ENCODE assay signal across 19 cellular contexts in the genomic region with DNA sequence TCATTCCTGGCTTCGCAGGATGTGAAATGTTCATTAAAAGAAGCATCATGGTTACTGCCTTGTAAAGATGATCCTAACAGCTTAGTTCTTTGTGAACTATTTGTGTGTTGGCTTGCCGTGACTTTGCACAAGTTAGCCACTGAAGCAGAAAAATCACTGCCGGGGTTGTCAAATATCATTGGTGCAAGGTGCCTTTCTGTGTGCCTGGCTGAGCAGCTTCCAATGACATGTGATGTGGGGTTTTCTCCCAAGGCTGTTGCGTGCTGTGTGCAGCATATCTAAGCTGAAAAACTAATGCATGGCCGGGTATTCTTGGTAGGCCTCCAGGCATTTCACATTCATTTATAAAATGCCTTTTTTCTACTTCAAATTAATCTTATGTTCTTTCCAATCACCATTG.
DNase-seq lines count a peak whose midpoint lies in the region; ATAC-seq and TF ChIP-seq lines count a peak whose summit lies in the region.
"Had no signal": no experiment of that assay in that cellular context is flagged by ENCODE, and none has a peak within 500 bp of the region (broad histone marks: within the 10 kb centered on the region; RNA-seq: fewer than 3 reads in every experiment).

No MANE protein-coding gene starts in this region.

- H3F3A ChIP-seq in GM23338 (replicated peaks; ENCODE audit: low read depth) (no peaks in the 10 kb centered on the region), SU-DHL-6 (ENCODE audit: insufficient read depth) (no peaks in the 10 kb centered on the region)

- no peak overlapping the region for H3K4me3 Mint-ChIP-seq in GM23338
- H3K4me3 Mint-ChIP-seq: CD8-positive, alpha-beta T cell had no signal

- H3K9me3 Mint-ChIP-seq in GM23338: no peaks in the 10 kb centered on the region

- peak overlapping the region; percentile 22; the same call in 1 of the 2 replicates for H3K27ac ChIP-seq in GM23338 (ENCODE audit: low read depth)
- H3K27ac ChIP-seq in SU-DHL-6 (ENCODE audit: low read depth, low read length): peak overlapping the region; percentile 16; the same call in 1 of the 2 replicates
- H3K27ac ChIP-seq in tibial artery: no peak overlapping the region
- H3K27ac ChIP-seq: BLaER1, SJCRH30 had no signal

- no peak overlapping the region for H3K4me3 ChIP-seq in GM23338
- H3K4me3 ChIP-seq in SU-DHL-6 (ENCODE audit: insufficient read depth, low read length, poor library complexity, severe bottlenecking): peak overlapping the region; percentile 14
- H3K4me3 ChIP-seq in tibial artery: no peak overlapping the region
- H3K4me3 ChIP-seq: BLaER1, SJCRH30 had no signal

- TF ChIP-seq CTCF in GM23338 (conservative IDR thresholded peaks at IDR 0.05; ENCODE audit: low read depth in 2 of 2) (no peak), SU-DHL-6 (IDR thresholded peaks at IDR 0.05; ENCODE audit: insufficient read depth, low read length, poor library complexity, severe bottlenecking) (no peak), tibial artery (IDR thresholded peaks at IDR 0.05) (no peak)

- H3K79me2 ChIP-seq in GM23338 (replicated peaks; ENCODE audit: insufficient read depth) (0 out of 2 replicates have a peak, but pooled peaks cover 5% of the 10 kb centered on the region), SU-DHL-6 (ENCODE audit: insufficient read depth, low read length) (no peaks in the 10 kb centered on the region)

- peaks cover 43% of the 10 kb centered on the region for H3K4me1 ChIP-seq in GM23338 (ENCODE audit: insufficient read depth)
- H3K4me1 ChIP-seq in tibial artery: no peaks in the 10 kb centered on the region
- H3K4me1 ChIP-seq: BLaER1, SJCRH30 had no signal

- H3K27ac Mint-ChIP-seq in GM23338: peak overlapping the region; percentile 36; the same call in 1 of the 2 replicates
- H3K27ac Mint-ChIP-seq: CD8-positive, alpha-beta T cell had no signal

- no peak for DNase-seq in GM23338 (ENCODE audit: low spot score)
- DNase-seq in foreskin melanocyte: peak; percentile 42
- DNase-seq in retina: peak; percentile 60
- no peak for DNase-seq in HUDEP-2 (lab: John Stamatoyannopoulos, UW; ENCODE audit: unreplicated experiment in 76 of 76)
- DNase-seq in effector CD8-positive, alpha-beta T cell (lab: John Stamatoyannopoulos, UW): no peak
- DNase-seq in tibial artery: no peak
- DNase-seq: CD8-positive, alpha-beta T cell; DMS79 treated with DMSO at 0.1 percent for 48 hours; H7; NCI-H1436; NCI-H2029; NCI-H2171; NCI-H446; NCI-H69; PC-3; SJCRH30 had no signal

- no peaks in the 10 kb centered on the region for H3K9me3 ChIP-seq in SU-DHL-6 (ENCODE audit: insufficient read depth, low read length)
- no peaks in the 10 kb centered on the region for H3K9me3 ChIP-seq in tibial artery
- H3K9me3 ChIP-seq: BLaER1, SJCRH30 had no signal

- H3K4me2 ChIP-seq in GM23338 (no peak overlapping the region), SU-DHL-6 (ENCODE audit: low read depth, low read length, poor library complexity, severe bottlenecking) (peak overlapping the region; percentile 46)
- H3K4me2 ChIP-seq: BLaER1 had no signal

- H3K36me3 Mint-ChIP-seq in GM23338 (ENCODE audit: low read depth): no peaks in the 10 kb centered on the region
- H3K36me3 Mint-ChIP-seq: CD8-positive, alpha-beta T cell had no signal

- H3K9me2 ChIP-seq in GM23338 (ENCODE audit: insufficient read depth): no peaks in the 10 kb centered on the region
- H3K9me2 ChIP-seq in SU-DHL-6 (replicated peaks; ENCODE audit: insufficient read depth, low read length): no peaks in the 10 kb centered on the region

- no peaks in the 10 kb centered on the region for H3K27me3 ChIP-seq in GM23338 (ENCODE audit: insufficient read depth)
- H3K27me3 ChIP-seq in SU-DHL-6 (ENCODE audit: low read length): no peaks in the 10 kb centered on the region
- no peaks in the 10 kb centered on the region for H3K27me3 ChIP-seq in tibial artery
- H3K27me3 ChIP-seq: BLaER1, SJCRH30 had no signal

- H3K4me1 Mint-ChIP-seq in GM23338: peaks cover 41% of the 10 kb centered on the region

- H3K27me3 Mint-ChIP-seq in GM23338 (ENCODE audit: insufficient read depth, low read depth, poor library complexity): no peaks in the 10 kb centered on the region

- H2AFZ ChIP-seq in GM23338: no peak overlapping the region
- peak overlapping the region; percentile 49 for H2AFZ ChIP-seq in SU-DHL-6 (ENCODE audit: low read depth, low read length, severe bottlenecking)

- no peak for ATAC-seq in GM23338
- no peak for ATAC-seq in GM18502 (IDR thresholded peaks at IDR 0.05; ENCODE audit: poor library complexity, unreplicated experiment)
- ATAC-seq: CD8-positive, alpha-beta T cell; PC-3 had no signal

- intact Hi-C loops in tibial artery (cut with DNase I; ENCODE audit: low total_unique reads): no loop called here

- 0 out of 2 replicates have a peak overlapping the region, but pooled peaks have one; percentile 17 for H3K9ac ChIP-seq in SU-DHL-6 (ENCODE audit: low read length)
- H3K9ac ChIP-seq: BLaER1 had no signal

- no peaks in the 10 kb centered on the region for H4K20me1 ChIP-seq in GM23338 (replicated peaks; ENCODE audit: insufficient read depth)
- no peaks in the 10 kb centered on the region for H4K20me1 ChIP-seq in SU-DHL-6 (ENCODE audit: low read depth, low read length)
- H4K20me1 ChIP-seq: BLaER1 had no signal

- no peaks in the 10 kb centered on the region for H3K36me3 ChIP-seq in GM23338 (ENCODE audit: insufficient read depth)
- no peaks in the 10 kb centered on the region for H3K36me3 ChIP-seq in SU-DHL-6 (ENCODE audit: low read length)
- H3K36me3 ChIP-seq in tibial artery: no peaks in the 10 kb centered on the region
- H3K36me3 ChIP-seq: SJCRH30 had no signal

TF ChIP-seq in GM23338, 12 proteins besides CTCF, POLR2A, EP300 and RAD21 (continues in another document):
- TF ChIP-seq, protein P1, sequence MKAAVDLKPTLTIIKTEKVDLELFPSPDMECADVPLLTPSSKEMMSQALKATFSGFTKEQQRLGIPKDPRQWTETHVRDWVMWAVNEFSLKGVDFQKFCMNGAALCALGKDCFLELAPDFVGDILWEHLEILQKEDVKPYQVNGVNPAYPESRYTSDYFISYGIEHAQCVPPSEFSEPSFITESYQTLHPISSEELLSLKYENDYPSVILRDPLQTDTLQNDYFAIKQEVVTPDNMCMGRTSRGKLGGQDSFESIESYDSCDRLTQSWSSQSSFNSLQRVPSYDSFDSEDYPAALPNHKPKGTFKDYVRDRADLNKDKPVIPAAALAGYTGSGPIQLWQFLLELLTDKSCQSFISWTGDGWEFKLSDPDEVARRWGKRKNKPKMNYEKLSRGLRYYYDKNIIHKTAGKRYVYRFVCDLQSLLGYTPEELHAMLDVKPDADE (IDR thresholded peaks at IDR 0.05): no peak
- TF ChIP-seq NANOG (IDR thresholded peaks at IDR 0.05; ENCODE audit: borderline replicate concordance) (no peak), STAT1 (IDR thresholded peaks at IDR 0.05; ENCODE audit: unreplicated experiment) (no peak), ZNF331 (CRISPR knock-in tag; IDR thresholded peaks at IDR 0.05; ENCODE audit: low read depth) (no peak), JUNB (IDR thresholded peaks at IDR 0.05; ENCODE audit: unreplicated experiment) (no peak), EZH2phosphoT487 (IDR thresholded peaks at IDR 0.05; ENCODE audit: unreplicated experiment) (no peak), EZH2 (IDR thresholded peaks at IDR 0.05; ENCODE audit: low read depth, unreplicated experiment) (no peak), ZNF114 (CRISPR knock-in tag; IDR thresholded peaks at IDR 0.05) (no peak)
- TF ChIP-seq, protein P2, sequence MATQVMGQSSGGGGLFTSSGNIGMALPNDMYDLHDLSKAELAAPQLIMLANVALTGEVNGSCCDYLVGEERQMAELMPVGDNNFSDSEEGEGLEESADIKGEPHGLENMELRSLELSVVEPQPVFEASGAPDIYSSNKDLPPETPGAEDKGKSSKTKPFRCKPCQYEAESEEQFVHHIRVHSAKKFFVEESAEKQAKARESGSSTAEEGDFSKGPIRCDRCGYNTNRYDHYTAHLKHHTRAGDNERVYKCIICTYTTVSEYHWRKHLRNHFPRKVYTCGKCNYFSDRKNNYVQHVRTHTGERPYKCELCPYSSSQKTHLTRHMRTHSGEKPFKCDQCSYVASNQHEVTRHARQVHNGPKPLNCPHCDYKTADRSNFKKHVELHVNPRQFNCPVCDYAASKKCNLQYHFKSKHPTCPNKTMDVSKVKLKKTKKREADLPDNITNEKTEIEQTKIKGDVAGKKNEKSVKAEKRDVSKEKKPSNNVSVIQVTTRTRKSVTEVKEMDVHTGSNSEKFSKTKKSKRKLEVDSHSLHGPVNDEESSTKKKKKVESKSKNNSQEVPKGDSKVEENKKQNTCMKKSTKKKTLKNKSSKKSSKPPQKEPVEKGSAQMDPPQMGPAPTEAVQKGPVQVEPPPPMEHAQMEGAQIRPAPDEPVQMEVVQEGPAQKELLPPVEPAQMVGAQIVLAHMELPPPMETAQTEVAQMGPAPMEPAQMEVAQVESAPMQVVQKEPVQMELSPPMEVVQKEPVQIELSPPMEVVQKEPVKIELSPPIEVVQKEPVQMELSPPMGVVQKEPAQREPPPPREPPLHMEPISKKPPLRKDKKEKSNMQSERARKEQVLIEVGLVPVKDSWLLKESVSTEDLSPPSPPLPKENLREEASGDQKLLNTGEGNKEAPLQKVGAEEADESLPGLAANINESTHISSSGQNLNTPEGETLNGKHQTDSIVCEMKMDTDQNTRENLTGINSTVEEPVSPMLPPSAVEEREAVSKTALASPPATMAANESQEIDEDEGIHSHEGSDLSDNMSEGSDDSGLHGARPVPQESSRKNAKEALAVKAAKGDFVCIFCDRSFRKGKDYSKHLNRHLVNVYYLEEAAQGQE (IDR thresholded peaks at IDR 0.05; ENCODE audit: unreplicated experiment): no peak

Comparison
In these comparisons a context has a peak if more than half of its experiments do, and no peak if none do; other contexts are left out.
1. DNase-seq: peak in foreskin melanocyte (single experiment) and retina (single experiment); none in GM23338 (single experiment), HUDEP-2 (0 of 76), effector CD8-positive, alpha-beta T cell (single experiment) and tibial artery (0 of 2).
2. H3K27ac ChIP-seq: peak in GM23338 (single experiment) and SU-DHL-6 (single experiment); none in tibial artery (0 of 2).